11 cellular contexts compared by ENCODE assay signal in the genomic region with DNA sequence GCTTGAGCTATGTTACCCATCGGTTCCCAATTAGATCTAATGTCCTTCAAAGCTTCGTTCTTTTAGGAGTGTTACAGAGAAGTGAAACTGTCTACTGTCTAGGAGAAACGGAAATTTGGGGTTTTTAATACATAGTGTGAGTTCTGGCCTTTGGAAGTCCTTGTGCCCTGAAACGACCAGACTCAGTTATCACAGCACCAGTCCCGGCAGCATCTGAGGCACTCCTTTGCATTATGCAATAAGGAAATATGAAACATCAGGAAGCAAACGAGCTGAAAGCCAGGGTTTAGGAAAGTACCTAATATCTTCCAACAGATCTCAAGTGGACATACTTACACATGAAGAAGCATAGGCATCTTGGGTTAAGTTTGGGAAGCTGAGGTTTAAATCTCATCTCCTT.
DNase-seq lines count a peak whose midpoint lies in the region; ATAC-seq lines count a peak whose summit lies in the region.
"Had no signal": no experiment of that assay in that cellular context is flagged by ENCODE, and none has a peak within 500 bp of the region (broad histone marks: within the 10 kb centered on the region; RNA-seq: fewer than 3 reads in every experiment).

No MANE protein-coding gene starts in this region.

- DNase-seq in SIG-M5 treated with dmso at 0.1 percent for 504 hours (lab: John Stamatoyannopoulos, UW; ENCODE audit: unreplicated experiment), result peak; percentile 65
- no peak for DNase-seq in SIG-M5 (lab: John Stamatoyannopoulos, UW)
- DNase-seq in SKM-1 (lab: John Stamatoyannopoulos, UW; ENCODE audit: unreplicated experiment), result peak; percentile 65
- peak; percentile 41 for DNase-seq in globus pallidus (ENCODE audit: low spot score)
- peak; percentile 33 for DNase-seq in superior temporal gyrus (ENCODE audit: extremely low spot score)
- DNase-seq in T-helper 1 cell, result no peak
- DNase-seq in NCI-H1048 (lab: John Stamatoyannopoulos, UW), result no peak
- DNase-seq: DMS79 treated with DMSO at 0.1 percent for 48 hours, endodermal cell, HFFc6 had no signal

- ATAC-seq in HG02973 (IDR thresholded peaks at IDR 0.05; ENCODE audit: unreplicated experiment), result no peak

Comparison
In these comparisons a context has a peak if more than half of its experiments do, and no peak if none do; other contexts are left out.
1. DNase-seq: peak in SIG-M5 treated with dmso at 0.1 percent for 504 hours (single experiment), SKM-1 (single experiment), globus pallidus (single experiment) and superior temporal gyrus (single experiment); none in SIG-M5 (single experiment), T-helper 1 cell (0 of 5) and NCI-H1048 (single experiment).